Comparison of ENCODE assay signal across 16 cellular contexts in the genomic region with DNA sequence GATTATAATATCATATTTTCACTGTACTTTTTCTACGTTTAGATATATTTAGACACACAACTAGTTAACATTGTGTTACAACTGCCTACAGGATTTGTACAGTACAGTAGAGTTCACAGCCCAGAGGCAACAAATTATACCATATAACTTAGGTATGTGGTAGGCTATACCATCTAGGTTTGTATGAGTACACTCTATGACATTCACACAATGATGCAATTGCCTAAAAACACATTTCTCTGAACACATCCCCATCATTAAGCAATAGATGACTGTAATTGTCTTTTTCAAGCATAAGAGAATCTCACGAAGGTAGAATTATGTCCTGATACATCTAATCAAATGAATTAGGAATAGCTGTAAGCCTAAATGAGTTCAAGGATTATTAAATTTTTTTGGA. TPM values are rescaled to one million over a fixed set of nuclear protein-coding genes. Genes with fewer than 3 reads are reported as not detected.
DNase-seq lines count a peak whose midpoint lies in the region; ATAC-seq, FAIRE-seq and TF ChIP-seq lines count a peak whose summit lies in the region.
"Had no signal": no experiment of that assay in that cellular context is flagged by ENCODE, and none has a peak within 500 bp of the region (broad histone marks: within the 10 kb centered on the region; RNA-seq: fewer than 3 reads in every experiment).

No MANE protein-coding gene starts in this region.

- H3K4me1 Mint-ChIP-seq in activated naive CD8-positive, alpha-beta T cell treated with anti-CD3 and anti-CD28 coated beads, Interleukin-2, amount 50 U/mL, for 24 hours: peaks cover 26% of the 10 kb centered on the region
- peaks cover 22% of the 10 kb centered on the region for H3K4me1 Mint-ChIP-seq in activated naive CD8-positive, alpha-beta T cell treated with anti-CD3 and anti-CD28 coated beads for 36 hours

- DNase-seq in NOMO-1 treated with DMSO at 0.1 percent for 48 hours (lab: John Stamatoyannopoulos, UW; ENCODE audit: unreplicated experiment): peak; percentile 3
- no peak for DNase-seq in NOMO-1 (lab: John Stamatoyannopoulos, UW; ENCODE audit: unreplicated experiment in 2 of 2)
- DNase-seq in activated naive CD8-positive, alpha-beta T cell treated with anti-CD3 and anti-CD28 coated beads, Interleukin-2, amount 50 U/mL, for 24 hours: no peak
- DNase-seq in activated naive CD8-positive, alpha-beta T cell treated with anti-CD3 and anti-CD28 coated beads for 36 hours: no peak
- DNase-seq in amniotic epithelial cell (ENCODE audit: low read depth): peak; percentile 36
- peak; percentile 35 for DNase-seq in fibroblast of mammary gland (ENCODE audit: low read depth)
- no peak for DNase-seq in BE2C
- DNase-seq in pancreas: no peak
- DNase-seq: 8988T; CD4-positive, CD25-positive, alpha-beta regulatory T cell; DMS53; GF-D8; HCEC 1CT; HFFc6 had no signal

- H3K27me3 Mint-ChIP-seq in activated naive CD8-positive, alpha-beta T cell treated with anti-CD3 and anti-CD28 coated beads, Interleukin-2, amount 50 U/mL, for 24 hours: peaks cover 3% of the 10 kb centered on the region
- peaks cover 10% of the 10 kb centered on the region for H3K27me3 Mint-ChIP-seq in activated naive CD8-positive, alpha-beta T cell treated with anti-CD3 and anti-CD28 coated beads for 36 hours
- H3K27me3 Mint-ChIP-seq: CD4-positive, CD25-positive, alpha-beta regulatory T cell had no signal

- H3K4me3 ChIP-seq in fibroblast of mammary gland (ENCODE audit: control insufficient read depth, low read depth, low read length) (no peak overlapping the region), BE2C (ENCODE audit: low read depth, low read length) (no peak overlapping the region), pancreas (no peak overlapping the region)
- H3K4me3 ChIP-seq: BLaER1 treated with 17β-estradiol and CSF1 and Interleukin-3, amounts not matched to agents 10 nM and 100 nM had no signal

- H3K4me3 Mint-ChIP-seq in activated naive CD8-positive, alpha-beta T cell treated with anti-CD3 and anti-CD28 coated beads, Interleukin-2, amount 50 U/mL, for 24 hours: no peak overlapping the region
- no peak overlapping the region for H3K4me3 Mint-ChIP-seq in activated naive CD8-positive, alpha-beta T cell treated with anti-CD3 and anti-CD28 coated beads for 36 hours
- H3K4me3 Mint-ChIP-seq: CD4-positive, CD25-positive, alpha-beta regulatory T cell; HFFc6 had no signal

- H3K36me3 Mint-ChIP-seq in activated naive CD8-positive, alpha-beta T cell treated with anti-CD3 and anti-CD28 coated beads, Interleukin-2, amount 50 U/mL, for 24 hours (ENCODE audit: low read depth): no peaks in the 10 kb centered on the region
- no peaks in the 10 kb centered on the region for H3K36me3 Mint-ChIP-seq in activated naive CD8-positive, alpha-beta T cell treated with anti-CD3 and anti-CD28 coated beads for 36 hours
- H3K36me3 Mint-ChIP-seq: CD4-positive, CD25-positive, alpha-beta regulatory T cell had no signal

- no peaks in the 10 kb centered on the region for H3K9me3 Mint-ChIP-seq in activated naive CD8-positive, alpha-beta T cell treated with anti-CD3 and anti-CD28 coated beads, Interleukin-2, amount 50 U/mL, for 24 hours
- peaks cover 6% of the 10 kb centered on the region for H3K9me3 Mint-ChIP-seq in activated naive CD8-positive, alpha-beta T cell treated with anti-CD3 and anti-CD28 coated beads for 36 hours
- H3K9me3 Mint-ChIP-seq: HFFc6 had no signal

- 85 to 91% methylated on average over 2 of the region's 2 CpGs for WGBS in pancreas, 2 donors

- no peak overlapping the region for H3K27ac ChIP-seq in pancreas
- H3K27ac ChIP-seq: BLaER1 treated with 17β-estradiol and CSF1 and Interleukin-3, amounts not matched to agents 10 nM and 100 nM had no signal

- H3K36me3 ChIP-seq in BE2C (no peaks in the 10 kb centered on the region), pancreas (no peaks in the 10 kb centered on the region)
- H3K36me3 ChIP-seq: BLaER1 treated with 17β-estradiol and CSF1 and Interleukin-3, amounts not matched to agents 10 nM and 100 nM had no signal

- no peak for TF ChIP-seq CTCF in fibroblast of mammary gland (conservative IDR thresholded peaks at IDR 0.05; ENCODE audit: control insufficient read depth, insufficient read depth, low read depth, low read length)
- TF ChIP-seq CTCF in BE2C (IDR thresholded peaks at IDR 0.05; ENCODE audit: low read depth, low read length): no peak
- TF ChIP-seq CTCF in pancreas (IDR thresholded peaks at IDR 0.05): no peak

- intact Hi-C loops in pancreas (cut with DNase I): no loop called here

- ATAC-seq in activated naive CD8-positive, alpha-beta T cell treated with anti-CD3 and anti-CD28 coated beads, Interleukin-2, amount 50 U/mL, for 24 hours: peak; percentile 26
- no peak for ATAC-seq in pancreas

- H3K4me1 ChIP-seq in BE2C: no peaks in the 10 kb centered on the region
- no peaks in the 10 kb centered on the region for H3K4me1 ChIP-seq in pancreas

- H3K9me3 ChIP-seq in BE2C (no peaks in the 10 kb centered on the region), pancreas (no peaks in the 10 kb centered on the region)
- H3K9me3 ChIP-seq: BLaER1 treated with 17β-estradiol and CSF1 and Interleukin-3, amounts not matched to agents 10 nM and 100 nM had no signal

- no peak overlapping the region for H3K27ac Mint-ChIP-seq in activated naive CD8-positive, alpha-beta T cell treated with anti-CD3 and anti-CD28 coated beads, Interleukin-2, amount 50 U/mL, for 24 hours
- no peak overlapping the region for H3K27ac Mint-ChIP-seq in activated naive CD8-positive, alpha-beta T cell treated with anti-CD3 and anti-CD28 coated beads for 36 hours
- H3K27ac Mint-ChIP-seq: CD4-positive, CD25-positive, alpha-beta regulatory T cell; HFFc6 had no signal

- no peak for FAIRE-seq in pancreas (lab: Jason Lieb, UNC)
- FAIRE-seq: HTR-8/SVneo had no signal

- H3K27me3 ChIP-seq in BE2C (peaks cover 6% of the 10 kb centered on the region; the same call in 1 of the 2 replicates), pancreas (no peaks in the 10 kb centered on the region)
- H3K27me3 ChIP-seq: BLaER1 treated with 17β-estradiol and CSF1 and Interleukin-3, amounts not matched to agents 10 nM and 100 nM had no signal

RNA-seq across cellular contexts. Expression of gene TIGD2, which starts 12.3 kb away (rescaled TPM):
- 1 to 10 TPM; 3.2 to 3.6 TPM for total RNA-seq in activated naive CD8-positive, alpha-beta T cell treated with anti-CD3 and anti-CD28 coated beads for 36 hours
- polyA plus RNA-seq in BE2C (2012; ENCODE audit: insufficient read depth, insufficient read length, low read depth): 3.0 TPM
- 1 to 10 TPM; 2.7 to 4.7 (median 2.9) TPM for total RNA-seq in pancreas
- polyA plus RNA-seq in pancreas: 1 to 10 TPM; 1.7 to 2.4 TPM

RNA-seq across cellular contexts. Expression of gene FAM13A, which starts 42.0 kb away (rescaled TPM):
- total RNA-seq in activated naive CD8-positive, alpha-beta T cell treated with anti-CD3 and anti-CD28 coated beads for 36 hours: 1 to 10 TPM; 2.4 to 3.2 TPM
- 4.6 TPM for polyA plus RNA-seq in BE2C (2012; ENCODE audit: insufficient read depth, insufficient read length, low read depth)
- 10 to 100 TPM; 31.4 to 56.4 (median 45.2) TPM for total RNA-seq in pancreas
- 10 to 100 TPM; 15.7 to 16.3 TPM for polyA plus RNA-seq in pancreas

Comparison
In these comparisons a context has a peak if more than half of its experiments do, and no peak if none do; other contexts are left out.
1. DNase-seq: peak in NOMO-1 treated with DMSO at 0.1 percent for 48 hours (single experiment), amniotic epithelial cell (single experiment) and fibroblast of mammary gland (single experiment); none in NOMO-1 (0 of 2), activated naive CD8-positive, alpha-beta T cell treated with anti-CD3 and anti-CD28 coated beads, Interleukin-2, amount 50 U/mL, for 24 hours (single experiment), activated naive CD8-positive, alpha-beta T cell treated with anti-CD3 and anti-CD28 coated beads for 36 hours (single experiment), BE2C (single experiment) and pancreas (0 of 6).
2. RNA of gene FAM13A, which starts 42.0 kb away (total RNA-seq): 31.4 to 56.4 TPM in pancreas; 2.4 to 3.2 TPM in activated naive CD8-positive, alpha-beta T cell treated with anti-CD3 and anti-CD28 coated beads for 36 hours; every median in the first group is over 4 times any median in the second.